13 cellular contexts compared by ENCODE assay signal in genomic region chr16:86929149-86929871, GRCh38.
DNase-seq lines count a peak whose midpoint lies in the region; TF ChIP-seq lines count a peak whose summit lies in the region.
"Had no signal": no experiment of that assay in that cellular context is flagged by ENCODE, and none has a peak within 500 bp of the region (broad histone marks: within the 10 kb centered on the region; RNA-seq: fewer than 3 reads in every experiment).

No MANE protein-coding gene starts in this region.

- intact Hi-C loops in left ventricle myocardium inferior (cut with micrococcal nuclease) = no loop called here

- no peaks in the 10 kb centered on the region for H3K36me3 ChIP-seq in left ventricle myocardium inferior
- H3K36me3 ChIP-seq in trophoblast cell (ENCODE audit: control insufficient read depth in 1 of 2, insufficient read depth in 2 of 2, low read length in 2 of 2) = no peaks in the 10 kb centered on the region
- H3K36me3 ChIP-seq: esophagus squamous epithelium, suprapubic skin had no signal

- H3K4me2 ChIP-seq in trophoblast cell (ENCODE audit: low read length) = no peak overlapping the region

- peaks cover 9% of the 10 kb centered on the region for H3K79me1 ChIP-seq in trophoblast cell (ENCODE audit: low read length)

- TF ChIP-seq CTCF in left ventricle myocardium inferior (IDR thresholded peaks at IDR 0.05; ENCODE audit: borderline replicate concordance) = no peak

- H3K18ac ChIP-seq in trophoblast cell (ENCODE audit: low read length) = peak overlapping the region; percentile 10

- H3K4me3 ChIP-seq in left ventricle myocardium inferior (peak overlapping the region; percentile 25), trophoblast cell (ENCODE audit: low read depth, low read length) (no peak overlapping the region)
- H3K4me3 ChIP-seq: esophagus squamous epithelium, suprapubic skin had no signal

- DNase-seq in HCEC 1CT (peak; percentile 67), amniotic epithelial cell (ENCODE audit: low read depth) (peak; percentile 94), left ventricle myocardium inferior (peak; percentile 45), trophoblast cell (peak; percentile 15 to 26), AML-193 (lab: John Stamatoyannopoulos, UW) (no peak), NCI-H1105 treated with DMSO at 0.1 percent for 48 hours (lab: John Stamatoyannopoulos, UW) (no peak), NCI-H146 (lab: John Stamatoyannopoulos, UW) (no peak)
- no peak for DNase-seq in stimulated activated CD8-positive, alpha-beta memory T cell treated with anti-CD3 and anti-CD28 coated beads, Interleukin-4, amount 100 ng/mL, for 48 hours
- DNase-seq: activated CD4-positive, alpha-beta memory T cell treated with anti-CD3 and anti-CD28 coated beads, Interleukin-2, amount 10 ng/mL, durations not matched to agents 7 days and 5 days; CD8-positive, alpha-beta memory T cell; esophagus squamous epithelium; SHP77 treated with DMSO at 0.1 percent for 48 hours had no signal

- H3K27me3 ChIP-seq in left ventricle myocardium inferior (ENCODE audit: low read depth) = peaks cover 77% of the 10 kb centered on the region
- H3K27me3 ChIP-seq in trophoblast cell (ENCODE audit: insufficient read depth, low read length) = no peaks in the 10 kb centered on the region

- H2BK12ac ChIP-seq in trophoblast cell (ENCODE audit: low read length) = no peak overlapping the region

- H3K27ac ChIP-seq in left ventricle myocardium inferior (replicated peaks) (no peak overlapping the region), trophoblast cell (ENCODE audit: low read depth, low read length) (peak overlapping the region; percentile 79)
- H3K27ac ChIP-seq: esophagus squamous epithelium, suprapubic skin had no signal

- peak overlapping the region; percentile 37 for H2BK5ac ChIP-seq in trophoblast cell (ENCODE audit: low read depth, low read length, poor library complexity)

- peak overlapping the region; percentile 16 for H3K14ac ChIP-seq in trophoblast cell (ENCODE audit: low read length)

- peaks cover 32% of the 10 kb centered on the region for H3K4me1 ChIP-seq in left ventricle myocardium inferior
- H3K4me1 ChIP-seq in trophoblast cell (ENCODE audit: control insufficient read depth in 1 of 2, insufficient read depth in 2 of 2, low read length in 2 of 2) = peaks cover 14 to 25% of the 10 kb centered on the region in 2 experiments

- no peak overlapping the region for H3K4ac ChIP-seq in trophoblast cell (ENCODE audit: low read depth, low read length)

- no CpG with 5 or more reads among the region's 38 CpGs for whole genome bisulfite sequencing in trophoblast cell (ENCODE audit: extremely low coverage, insufficient coverage, insufficient read length)

- H4K12ac ChIP-seq in trophoblast cell (ENCODE audit: low read depth, low read length) = peak overlapping the region; percentile 11

- peak overlapping the region; percentile 38 for H4K91ac ChIP-seq in trophoblast cell (ENCODE audit: low read depth, low read length)

- no peak overlapping the region for H3K9ac ChIP-seq in trophoblast cell (ENCODE audit: low read length)

- no peak overlapping the region for H2AK5ac ChIP-seq in trophoblast cell (ENCODE audit: low read length)

- H2AFZ ChIP-seq in trophoblast cell (ENCODE audit: insufficient read depth, low read length, poor library complexity) = no peak overlapping the region

- H2BK120ac ChIP-seq in trophoblast cell (ENCODE audit: insufficient read depth, low read length, poor library complexity) = peak overlapping the region; percentile 39

- no peaks in the 10 kb centered on the region for H3K79me2 ChIP-seq in trophoblast cell (ENCODE audit: control insufficient read depth, insufficient read depth, low read length, poor library complexity)

- H4K8ac ChIP-seq in trophoblast cell (ENCODE audit: low read depth, low read length) = peak overlapping the region; percentile 10

- H3K23ac ChIP-seq in trophoblast cell (ENCODE audit: low read length) = no peak overlapping the region

- H3K9me3 ChIP-seq in left ventricle myocardium inferior (replicated peaks) (no peaks in the 10 kb centered on the region), trophoblast cell (ENCODE audit: insufficient read depth, low read depth, low read length) (peaks cover 5% of the 10 kb centered on the region)
- H3K9me3 ChIP-seq: esophagus squamous epithelium, suprapubic skin had no signal

Comparison
In these comparisons a context has a peak if more than half of its experiments do, and no peak if none do; other contexts are left out.
1. DNase-seq: peak in HCEC 1CT (single experiment), amniotic epithelial cell (single experiment), left ventricle myocardium inferior (single experiment) and trophoblast cell (2 of 2); none in AML-193 (0 of 2), stimulated activated CD8-positive, alpha-beta memory T cell treated with anti-CD3 and anti-CD28 coated beads, Interleukin-4, amount 100 ng/mL, for 48 hours (single experiment), NCI-H1105 treated with DMSO at 0.1 percent for 48 hours (single experiment) and NCI-H146 (single experiment).